ENCODE assay signal across 1 cellular context in genomic region chr7:46153951-46154787, GRCh38.
TF ChIP-seq lines count a peak whose summit lies in the region.

No MANE protein-coding gene starts in this region.

TF ChIP-seq in HepG2, 621 proteins besides CTCF, POLR2A, EP300 and RAD21 (continued from another document and continues in another):
- TF ChIP-seq ZNF646 (CRISPR knock-in tag; IDR thresholded peaks at IDR 0.05): peak; percentile 13; the same call in 1 of the 2 replicates
- TF ChIP-seq ZNF143 (CRISPR knock-in tag; IDR thresholded peaks at IDR 0.05): no peak
- no peak for TF ChIP-seq POLR2AphosphoS5 (IDR thresholded peaks at IDR 0.05; ENCODE audit: low read depth, low read length)
- TF ChIP-seq HINFP (CRISPR knock-in tag; IDR thresholded peaks at IDR 0.05; ENCODE audit: low read depth): no peak
- TF ChIP-seq RFX5 (IDR thresholded peaks at IDR 0.05; ENCODE audit: low read depth, low read length): no peak
- TF ChIP-seq TEF (CRISPR knock-in tag; IDR thresholded peaks at IDR 0.05): no peak
- TF ChIP-seq ZSCAN30 (CRISPR knock-in tag; IDR thresholded peaks at IDR 0.05): no peak
- TF ChIP-seq ZSCAN21 (CRISPR knock-in tag; IDR thresholded peaks at IDR 0.05; ENCODE audit: borderline replicate concordance): no peak
- no peak for TF ChIP-seq FOXM1 (CRISPR knock-in tag; IDR thresholded peaks at IDR 0.05)
- no peak for TF ChIP-seq MZF1 (CRISPR knock-in tag; IDR thresholded peaks at IDR 0.05; ENCODE audit: borderline replicate concordance)
- no peak for TF ChIP-seq KDM3A (CRISPR knock-in tag; IDR thresholded peaks at IDR 0.05; ENCODE audit: low read depth)
- no peak for TF ChIP-seq ZNF75D (CRISPR knock-in tag; IDR thresholded peaks at IDR 0.05; ENCODE audit: borderline replicate concordance)
- TF ChIP-seq PHF5A (CRISPR knock-in tag; IDR thresholded peaks at IDR 0.05; ENCODE audit: low read depth, unreplicated experiment): no peak
- TF ChIP-seq YY1 (IDR thresholded peaks at IDR 0.05; ENCODE audit: insufficient read depth, insufficient replicate concordance, low read depth, low read length): no peak
- TF ChIP-seq ZNF142 (CRISPR knock-in tag; IDR thresholded peaks at IDR 0.05): no peak
- no peak for TF ChIP-seq BATF2 (CRISPR knock-in tag; IDR thresholded peaks at IDR 0.05)
- TF ChIP-seq ZNF737 (CRISPR knock-in tag; IDR thresholded peaks at IDR 0.05; ENCODE audit: borderline replicate concordance): no peak
- TF ChIP-seq HNRNPL (IDR thresholded peaks at IDR 0.05; ENCODE audit: low read depth, low read length): no peak
- peak; percentile 16; the same call in 1 of the 2 replicates for TF ChIP-seq ETV5 (CRISPR knock-in tag; IDR thresholded peaks at IDR 0.05; ENCODE audit: borderline replicate concordance)
- TF ChIP-seq RELA (CRISPR knock-in tag; IDR thresholded peaks at IDR 0.05): no peak
- no peak for TF ChIP-seq ZBTB46 (CRISPR knock-in tag; IDR thresholded peaks at IDR 0.05; ENCODE audit: borderline replicate concordance)
- TF ChIP-seq MED8 (CRISPR knock-in tag; IDR thresholded peaks at IDR 0.05; ENCODE audit: insufficient replicate concordance): no peak
- TF ChIP-seq ZNF225 (CRISPR knock-in tag; IDR thresholded peaks at IDR 0.05): no peak
- TF ChIP-seq CCDC6 (CRISPR knock-in tag; IDR thresholded peaks at IDR 0.05): no peak
- TF ChIP-seq TMF1 (CRISPR knock-in tag; IDR thresholded peaks at IDR 0.05; ENCODE audit: low read depth): no peak
- TF ChIP-seq MIXL1 (CRISPR knock-in tag; IDR thresholded peaks at IDR 0.05): peak; percentile 38; the same call in 1 of the 2 replicates
- TF ChIP-seq KLF15 (CRISPR knock-in tag; IDR thresholded peaks at IDR 0.05; ENCODE audit: borderline replicate concordance): no peak
- TF ChIP-seq GLMP (CRISPR knock-in tag; IDR thresholded peaks at IDR 0.05; ENCODE audit: borderline replicate concordance): no peak
- TF ChIP-seq ZNF232 (CRISPR knock-in tag; IDR thresholded peaks at IDR 0.05; ENCODE audit: borderline replicate concordance): no peak
- no peak for TF ChIP-seq ZNF740 (CRISPR knock-in tag; IDR thresholded peaks at IDR 0.05)
- no peak for TF ChIP-seq SSRP1 (CRISPR knock-in tag; IDR thresholded peaks at IDR 0.05)
- no peak for TF ChIP-seq MTA3 (CRISPR knock-in tag; IDR thresholded peaks at IDR 0.05)
- peak; percentile 27; the same call in 1 of the 2 replicates for TF ChIP-seq HDAC1 (CRISPR knock-in tag; IDR thresholded peaks at IDR 0.05)
- TF ChIP-seq PHB2 (IDR thresholded peaks at IDR 0.05; ENCODE audit: partially characterized antibody): no peak
- TF ChIP-seq ZFP90 (CRISPR knock-in tag; IDR thresholded peaks at IDR 0.05; ENCODE audit: borderline replicate concordance): no peak
- no peak for TF ChIP-seq RBFOX2 (IDR thresholded peaks at IDR 0.05; ENCODE audit: low read depth, low read length)
- TF ChIP-seq NPAS2 (CRISPR knock-in tag; IDR thresholded peaks at IDR 0.05; ENCODE audit: borderline replicate concordance): no peak
- TF ChIP-seq HMGA1 (CRISPR knock-in tag; conservative IDR thresholded peaks at IDR 0.05): no peak
- TF ChIP-seq TCF12 (IDR thresholded peaks at IDR 0.05): no peak
- no peak for TF ChIP-seq TCF12 (CRISPR knock-in tag; IDR thresholded peaks at IDR 0.05)
- no peak for TF ChIP-seq ATAD3A (CRISPR knock-in tag; IDR thresholded peaks at IDR 0.05)
- TF ChIP-seq ZSCAN5A (CRISPR knock-in tag; IDR thresholded peaks at IDR 0.05; ENCODE audit: borderline replicate concordance): no peak
- TF ChIP-seq ZNF652 (CRISPR knock-in tag; IDR thresholded peaks at IDR 0.05; ENCODE audit: borderline replicate concordance, low read depth): 0 out of 2 replicates have a peak, but pooled peaks have one; percentile 9
- TF ChIP-seq FOXA3 (CRISPR knock-in tag; IDR thresholded peaks at IDR 0.05): peak; percentile 69
- TF ChIP-seq FOXP1 (IDR thresholded peaks at IDR 0.05): no peak
- peak; percentile 62 for TF ChIP-seq FOXP1 (CRISPR knock-in tag; IDR thresholded peaks at IDR 0.05)
